ENCODE assay signal across 8 cellular contexts in genomic region chr10:47705698-47706414, GRCh38. TPM values are rescaled to one million over a fixed set of nuclear protein-coding genes. Genes with fewer than 3 reads are reported as not detected.
A peak's percentile ranks its signal among the peaks of the same experiment; 100 is the strongest.
DNase-seq lines count a peak whose midpoint lies in the region; ATAC-seq, FAIRE-seq and TF ChIP-seq lines count a peak whose summit lies in the region.
"Not testable (repeated sequence)": the region's sequence is repeated elsewhere in the genome, so short reads cannot be mapped to it uniquely, and the experiment has no call there.

No MANE protein-coding gene starts in this region.

- POLR2A ChIA-PET in HepG2 (lab: Yijun Ruan, JAX) = not testable (repeated sequence)

- CTCF ChIA-PET in HepG2 (lab: Yijun Ruan, JAX; ENCODE audit: low intra/inter-chr PET ratio, low total read pairs) = not testable (repeated sequence)

- TF ChIP-seq RAD21 in HepG2 (CRISPR knock-in tag; IDR thresholded peaks at IDR 0.05) = not testable (repeated sequence)

- not testable (repeated sequence) for H3K9ac ChIP-seq in OCI-LY1 (ENCODE audit: low read length)
- 0 out of 2 replicates have a peak overlapping the region, but pooled peaks have one; percentile 34 for H3K9ac ChIP-seq in HepG2 (ENCODE audit: insufficient read depth, low read depth, low read length)

- not testable (repeated sequence) for H2AFZ ChIP-seq in OCI-LY1 (ENCODE audit: low read length); HepG2 (ENCODE audit: low read length)

- not testable (repeated sequence) for H3K27me3 Mint-ChIP-seq in dendritic cell treated with granulocyte-macrophage colony-stimulating factor and Interleukin-4, amounts not matched to agents 40 ng/mL and 50 ng/mL, for 4 days

- not testable (repeated sequence) for H3K36me3 ChIP-seq in OCI-LY1 (ENCODE audit: insufficient read depth, low read length); HepG2 (replicated peaks in 1 of 2; ENCODE audit: control insufficient read depth in 1 of 2, insufficient read depth in 2 of 2, low read length in 2 of 2); aorta (ENCODE audit: control insufficient read depth in 1 of 2, insufficient read depth in 2 of 2, low read length in 1 of 2)

- in situ Hi-C loops in HepG2 (cut with HindIII; ENCODE audit: extremely low pct_ligation_motif_present, low pct_unique_long_range_greater_than_20kb) = not testable (repeated sequence)

- not testable (repeated sequence) for TF ChIP-seq POLR2A in HepG2 (IDR thresholded peaks at IDR 0.05; ENCODE audit: insufficient read depth in 1 of 2, low read depth in 2 of 2, low read length in 2 of 2)

- H3K4me1 Mint-ChIP-seq in dendritic cell treated with granulocyte-macrophage colony-stimulating factor and Interleukin-4, amounts not matched to agents 40 ng/mL and 50 ng/mL, for 4 days (ENCODE audit: low read depth) = not testable (repeated sequence)

- not testable (repeated sequence) for TF ChIP-seq EP300 in HepG2 (IDR thresholded peaks at IDR 0.05; ENCODE audit: low read depth in 2 of 2, low read length in 2 of 2); HepG2 (CRISPR knock-in tag; IDR thresholded peaks at IDR 0.05; ENCODE audit: borderline replicate concordance)

- not testable (repeated sequence) for BruUV-seq in HepG2 (replicated peaks; lab: Mats Ljungman, UMichigan)

- H3K36me3 Mint-ChIP-seq in dendritic cell treated with granulocyte-macrophage colony-stimulating factor and Interleukin-4, amounts not matched to agents 40 ng/mL and 50 ng/mL, for 4 days (ENCODE audit: low read depth) = not testable (repeated sequence)

- not testable (repeated sequence) for H3K27me3 ChIP-seq in OCI-LY1 (ENCODE audit: insufficient read depth, low read length); HepG2 (ENCODE audit: control insufficient read depth in 1 of 2, insufficient read depth in 2 of 2, low read length in 2 of 2); aorta (ENCODE audit: control insufficient read depth in 1 of 2, insufficient read depth in 2 of 2, low read length in 1 of 2)

- H3K9me3 ChIP-seq in OCI-LY1 (ENCODE audit: low read length); HepG2 (ENCODE audit: low read length); aorta (ENCODE audit: control insufficient read depth, low read length): not testable (repeated sequence)

- H3K9me2 ChIP-seq in OCI-LY1 (ENCODE audit: low read depth, low read length) = not testable (repeated sequence)

- H3K4me2 ChIP-seq in OCI-LY1 (ENCODE audit: low read length) = peak overlapping the region; percentile 58
- not testable (repeated sequence) for H3K4me2 ChIP-seq in HepG2 (ENCODE audit: low read depth, low read length)

- TF ChIP-seq CTCF in OCI-LY1 (IDR thresholded peaks at IDR 0.05; ENCODE audit: low read length); HepG2 (CRISPR knock-in tag; IDR thresholded peaks at IDR 0.05): not testable (repeated sequence)

- FAIRE-seq in HepG2 (lab: Jason Lieb, UNC) = not testable (repeated sequence)

- H3K27ac Mint-ChIP-seq in dendritic cell treated with granulocyte-macrophage colony-stimulating factor and Interleukin-4, amounts not matched to agents 40 ng/mL and 50 ng/mL, for 4 days = not testable (repeated sequence)

- H3K9me3 Mint-ChIP-seq in dendritic cell treated with granulocyte-macrophage colony-stimulating factor and Interleukin-4, amounts not matched to agents 40 ng/mL and 50 ng/mL, for 4 days = not testable (repeated sequence)

- ATAC-seq in GM19025 (IDR thresholded peaks at IDR 0.05; ENCODE audit: low read depth, unreplicated experiment) (peak; percentile 88), HG02885 (IDR thresholded peaks at IDR 0.05; ENCODE audit: poor library complexity, unreplicated experiment) (peak; percentile 95), HepG2 (peak; percentile 94), aorta (ENCODE audit: low FRiP score) (peak; percentile 99)

- intact Hi-C loops in dendritic cell treated with granulocyte-macrophage colony-stimulating factor and Interleukin-4, amounts not matched to agents 40 ng/mL and 50 ng/mL, for 4 days (cut with micrococcal nuclease); HepG2 (cut with micrococcal nuclease; ENCODE audit: unreplicated experiment); aorta (cut with DNase I): not testable (repeated sequence)

- H3K4me3 ChIP-seq in OCI-LY1 (ENCODE audit: low read depth, low read length, poor library complexity, severe bottlenecking) (peak overlapping the region; percentile 57), HepG2 (replicated peaks in 1 of 3; ENCODE audit: insufficient read depth in 1 of 3, low read depth in 2 of 3, low read length in 3 of 3) (peak overlapping the region in 1 of 3 experiments; percentile 29; a peak in 2 of 6 replicates)
- H3K4me3 ChIP-seq in aorta (ENCODE audit: low read length in 2 of 2) = not testable (repeated sequence)

- H3K27ac ChIP-seq in OCI-LY1 (ENCODE audit: low read depth, low read length, poor library complexity, severe bottlenecking); aorta (ENCODE audit: low read depth in 1 of 2, low read length in 2 of 2): not testable (repeated sequence)
- H3K27ac ChIP-seq in HepG2 (ENCODE audit: extremely low read length, insufficient read depth, low read length) = peak overlapping the region; percentile 43

- peak; percentile 4 for DNase-seq in activated CD8-positive, alpha-beta memory T cell treated with anti-CD3 and anti-CD28 coated beads, Interleukin-2, amount 50 U/mL, for 24 hours (ENCODE audit: extremely low read depth)
- not testable (repeated sequence) for DNase-seq in HepG2 (ENCODE audit: low spot score)
- DNase-seq in stimulated activated CD4-positive, alpha-beta T cell treated with anti-CD3 and anti-CD28 coated beads, Interleukin-15, amount 100 ng/mL, for 24 hours = peak; percentile 73
- peak; percentile 89 to 93 for DNase-seq in aorta

- not testable (repeated sequence) for H3K4me1 ChIP-seq in OCI-LY1 (ENCODE audit: insufficient read depth, low read length, severe bottlenecking); HepG2 (ENCODE audit: insufficient read depth, low read length); aorta (ENCODE audit: control insufficient read depth in 1 of 2, insufficient read depth in 2 of 2, low read length in 2 of 2)

- 0% methylated on average over 9 of the region's 66 CpGs for WGBS in HepG2 (ENCODE audit: low lambda C conversion rate)
- WGBS in aorta, 2 donors = 0% methylated on average over 4 to 36 of the region's 66 CpGs

- not testable (repeated sequence) for H4K20me1 ChIP-seq in OCI-LY1 (ENCODE audit: insufficient read depth, low read length); HepG2 (ENCODE audit: insufficient read depth, low read length)

- H3K4me3 Mint-ChIP-seq in dendritic cell treated with granulocyte-macrophage colony-stimulating factor and Interleukin-4, amounts not matched to agents 40 ng/mL and 50 ng/mL, for 4 days = peak overlapping the region; percentile 44

- not testable (repeated sequence) for H3F3A ChIP-seq in OCI-LY1 (ENCODE audit: insufficient read depth, low read length)

- not testable (repeated sequence) for H3K79me2 ChIP-seq in OCI-LY1 (ENCODE audit: insufficient read depth, low read length); HepG2 (ENCODE audit: insufficient read depth, low read length)

TF ChIP-seq in HepG2, 621 proteins besides CTCF, POLR2A, EP300 and RAD21 (continues in another document):
- peak; percentile 25; the same call in 1 of the 2 replicates for TF ChIP-seq ZMYM4 (CRISPR knock-in tag; IDR thresholded peaks at IDR 0.05)

RNA-seq across cellular contexts. Expression of gene SYT15B, which starts 57.5 kb away (rescaled TPM):
- total RNA-seq in HepG2 (2016; rRNA removed; fragmentation: Illumina TruSeq; extraction: Trizol) (0.04 TPM in 1 of 2 replicates, not detected in the other), aorta (10 to 100 TPM in 1 of 2 donors, 1 to 10 TPM in 1; 2.7 to 15.9 TPM)
- not detected in 2 replicates for total RNA-seq in HepG2 (2016; cell fraction: cytosol; rRNA removed; fragmentation: Illumina TruSeq; extraction: Trizol; ENCODE audit: low read depth)
- not detected in 2 replicates for total RNA-seq in HepG2 (2016; cell fraction: insoluble cytoplasmic fraction; rRNA removed; fragmentation: Illumina TruSeq; extraction: Trizol)
- total RNA-seq in HepG2 (2016; cell fraction: membrane; rRNA removed; fragmentation: Illumina TruSeq; extraction: Trizol) = not detected in 2 replicates
- total RNA-seq in HepG2 (2016; cell fraction: nucleus; rRNA removed; fragmentation: Illumina TruSeq; extraction: Trizol) = 0.06 TPM in 1 of 2 replicates, not detected in the other
- polyA plus RNA-seq in HepG2 (2011; rRNA removed) (not detected in 2 replicates), aorta (under 1 TPM in 1 of 2 donors, not detected in 1; 0.59 TPM)
- 0.03 TPM in 1 of 2 replicates, not detected in the other for polyA plus RNA-seq in HepG2 (2011; cell fraction: cytosol; rRNA removed)
- polyA plus RNA-seq in HepG2 (2011; cell fraction: nucleus; rRNA removed) = 0.05 and 0.09 TPM in 2 replicates
- 0.46 and 0.75 TPM in 2 replicates for polyA plus RNA-seq in HepG2 (2012)
- polyA plus RNA-seq in HepG2 (2016; cell fraction: cytosol; fragmentation: Illumina TruSeq; extraction: Trizol; ENCODE audit: low read depth) = 0.06 TPM in 1 of 2 replicates, not detected in the other
- polyA plus RNA-seq in HepG2 (2016; cell fraction: insoluble cytoplasmic fraction; fragmentation: Illumina TruSeq; extraction: Trizol; ENCODE audit: low read depth) = not detected in 2 replicates
- not detected in 2 replicates for polyA plus RNA-seq in HepG2 (2016; cell fraction: membrane; fragmentation: Illumina TruSeq; extraction: Trizol; ENCODE audit: low read depth)
- not detected in 2 replicates for polyA plus RNA-seq in HepG2 (2016; cell fraction: nucleus; fragmentation: Illumina TruSeq; extraction: Trizol; ENCODE audit: insufficient read depth, low read depth)
- 0.07 TPM in 1 of 2 replicates, not detected in the other for polyA minus RNA-seq in HepG2 (2011; rRNA and poly(A)+ RNA removed; ENCODE audit: low replicate concordance)
- polyA minus RNA-seq in HepG2 (2011; cell fraction: cytosol; rRNA and poly(A)+ RNA removed) = 0.20 and 0.26 TPM in 2 replicates
- not detected in 2 replicates for polyA minus RNA-seq in HepG2 (2011; cell fraction: nucleus; rRNA and poly(A)+ RNA removed)
